Comparison of ENCODE assay signal across 23 cellular contexts in the genomic region with DNA sequence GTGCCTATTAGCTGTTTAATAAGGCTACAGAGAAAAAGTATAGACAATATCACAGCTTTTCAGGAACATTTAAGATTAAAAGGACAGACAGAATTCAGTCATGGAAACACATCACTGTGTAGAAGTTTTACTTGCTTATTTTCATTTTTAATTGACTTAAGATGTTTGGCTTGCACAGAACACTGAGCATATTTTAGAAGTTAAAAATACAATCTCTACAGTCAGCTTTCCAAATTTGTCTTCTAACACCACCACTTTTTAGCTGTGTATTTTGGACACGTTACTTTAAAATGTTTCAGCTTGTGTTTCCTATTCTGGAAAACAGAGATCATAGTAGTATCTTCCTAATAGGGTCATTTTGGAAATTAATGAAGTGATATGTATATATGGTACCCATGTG. TPM values are rescaled to one million over a fixed set of nuclear protein-coding genes. Genes with fewer than 3 reads are reported as not detected.
"Had no signal": no experiment of that assay in that cellular context is flagged by ENCODE, and none has a peak within 500 bp of the region (broad histone marks: within the 10 kb centered on the region; RNA-seq: fewer than 3 reads in every experiment).

No MANE protein-coding gene starts in this region.

- H3K36me3 Mint-ChIP-seq: activated CD8-positive, alpha-beta memory T cell treated with anti-CD3 and anti-CD28 coated beads, Interleukin-2, amount 10 ng/mL, durations not matched to agents 7 days and 5 days had no signal

- DNase-seq: activated CD4-positive, alpha-beta T cell treated with anti-CD3 and anti-CD28 coated beads for 48 hours; activated CD4-positive, alpha-beta T cell treated with anti-CD3 and anti-CD28 coated beads, Interleukin-2, amount 50 U/mL, for 4 hours; activated CD8-positive, alpha-beta memory T cell treated with anti-CD3 and anti-CD28 coated beads, Interleukin-2, amount 10 ng/mL, durations not matched to agents 7 days and 5 days; activated effector memory CD4-positive, alpha-beta T cell treated with Interleukin-2 at 50 U/mL for 16 hours; activated naive CD4-positive, alpha-beta T cell treated with Interleukin-2 at 50 U/mL for 16 hours; activated T-cell treated with anti-CD3 and anti-CD28 coated beads, Interleukin-2, amount 50 U/mL, for 24 hours; Karpas-422; MM.1S; NCI-H1105; NCI-H1436; NCI-H1694 treated with DMSO at 0.1 percent for 48 hours; NCI-H2029 treated with DMSO at 0.1 percent for 48 hours; NCI-H446; NCI-H524; Peyer's patch; Right ventricle myocardium superior had no signal

- H3K4me3 Mint-ChIP-seq: activated CD8-positive, alpha-beta memory T cell treated with anti-CD3 and anti-CD28 coated beads, Interleukin-2, amount 10 ng/mL, durations not matched to agents 7 days and 5 days; activated naive CD8-positive, alpha-beta T cell; activated T-cell treated with anti-CD3 and anti-CD28 coated beads, Interleukin-2, amount 50 U/mL, for 24 hours; activated T-helper 1 cell treated with anti-CD3 and anti-CD28 coated beads, Interleukin-12 subunit alpha, Interleukin-12 subunit beta, Interleukin-2, Interleukin-4 antibody, amounts not matched to agents 30 ng/mL and 10 ng/mL and 1 ng/mL, durations not matched to agents 14 hours and 24 hours and 36 hours; T-helper 1 cell treated with Interleukin-12 subunit alpha and Interleukin-12 subunit beta and Interleukin-4 antibody, amounts not matched to agents 30 μg/mL and 1 μg/mL, for 36 hours had no signal

- ATAC-seq: activated CD4-positive, CD25-positive, alpha-beta regulatory T cell treated with anti-CD3 and anti-CD28 coated beads, Interleukin-2, amount 50 U/mL, for 24 hours; activated CD8-positive, alpha-beta memory T cell treated with anti-CD3 and anti-CD28 coated beads, Interleukin-2, amount 10 ng/mL, durations not matched to agents 7 days and 5 days; K562 had no signal

- H3K27ac Mint-ChIP-seq: activated CD8-positive, alpha-beta memory T cell treated with anti-CD3 and anti-CD28 coated beads, Interleukin-2, amount 10 ng/mL, durations not matched to agents 7 days and 5 days; activated naive CD8-positive, alpha-beta T cell; activated T-cell treated with anti-CD3 and anti-CD28 coated beads, Interleukin-2, amount 50 U/mL, for 24 hours; activated T-helper 1 cell treated with anti-CD3 and anti-CD28 coated beads, Interleukin-12 subunit alpha, Interleukin-12 subunit beta, Interleukin-2, Interleukin-4 antibody, amounts not matched to agents 30 ng/mL and 10 ng/mL and 1 ng/mL, durations not matched to agents 14 hours and 24 hours and 36 hours; T-helper 1 cell treated with Interleukin-12 subunit alpha and Interleukin-12 subunit beta and Interleukin-4 antibody, amounts not matched to agents 30 μg/mL and 1 μg/mL, for 36 hours had no signal

- H3K27ac ChIP-seq: Peyer's patch, RWPE1, SJSA1 had no signal

- H3K36me3 ChIP-seq: Peyer's patch, SJSA1 had no signal

- H3K4me3 ChIP-seq: K562, Peyer's patch, SJSA1 had no signal

- H3K9me3 ChIP-seq: Peyer's patch, SJSA1 had no signal

- H3K9me3 Mint-ChIP-seq: activated T-cell treated with anti-CD3 and anti-CD28 coated beads, Interleukin-2, amount 50 U/mL, for 24 hours had no signal

- H3K4me1 Mint-ChIP-seq: activated CD8-positive, alpha-beta memory T cell treated with anti-CD3 and anti-CD28 coated beads, Interleukin-2, amount 10 ng/mL, durations not matched to agents 7 days and 5 days had no signal

RNA-seq across cellular contexts. Expression of gene CFAP69, which starts 11.8 kb away (rescaled TPM):
- total RNA-seq: activated T-helper 1 cell treated with anti-CD3 and anti-CD28 coated beads, Interleukin-12 subunit alpha, Interleukin-12 subunit beta, Interleukin-2, Interleukin-4 antibody, amounts not matched to agents 30 ng/mL and 10 ng/mL and 1 ng/mL, durations not matched to agents 14 hours and 24 hours and 36 hours had no signal

RNA-seq across cellular contexts. Expression of gene STEAP2, which starts 45.2 kb away (rescaled TPM):
- total RNA-seq: activated CD8-positive, alpha-beta memory T cell treated with anti-CD3 and anti-CD28 coated beads, Interleukin-2, amount 10 ng/mL, durations not matched to agents 7 days and 5 days; activated T-helper 1 cell treated with anti-CD3 and anti-CD28 coated beads, Interleukin-12 subunit alpha, Interleukin-12 subunit beta, Interleukin-2, Interleukin-4 antibody, amounts not matched to agents 30 ng/mL and 10 ng/mL and 1 ng/mL, durations not matched to agents 14 hours and 24 hours and 36 hours had no signal
